ENCODE assay signal across 20 cellular contexts in the genomic region with DNA sequence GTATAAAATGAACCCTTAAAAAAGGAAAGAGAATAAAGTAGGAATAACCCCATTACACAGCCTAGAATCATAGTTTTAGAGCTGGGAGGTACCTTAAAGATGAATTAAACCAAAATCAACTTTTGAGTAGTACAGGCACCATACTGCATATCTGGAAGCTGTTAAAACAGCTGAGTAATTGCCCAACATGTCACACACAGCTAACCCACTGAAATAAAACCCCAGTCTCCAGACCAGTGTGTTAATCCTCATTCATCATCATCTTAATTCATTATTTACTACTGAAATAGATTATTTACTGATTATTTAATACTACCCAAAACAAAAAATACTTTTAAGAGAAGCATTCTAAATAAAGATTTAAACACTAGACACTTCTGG.
"Had no signal": no experiment of that assay in that cellular context is flagged by ENCODE, and none has a peak within 500 bp of the region (broad histone marks: within the 10 kb centered on the region; RNA-seq: fewer than 3 reads in every experiment).

No MANE protein-coding gene starts in this region.

- H3K4me1 ChIP-seq: heart left ventricle had no signal

- ATAC-seq: heart left ventricle; naive thymus-derived CD8-positive, alpha-beta T cell; T-cell had no signal

- H3K27ac Mint-ChIP-seq: dendritic cell treated with granulocyte-macrophage colony-stimulating factor and Interleukin-4, amounts not matched to agents 40 ng/mL and 50 ng/mL, for 4 days; type B pancreatic cell had no signal

- H3K4me3 ChIP-seq: heart left ventricle, SK-N-MC had no signal

- H3K27ac ChIP-seq: heart left ventricle had no signal

- FAIRE-seq: frontal cortex, islet of Langerhans had no signal

- H3K27me3 Mint-ChIP-seq: activated naive CD8-positive, alpha-beta T cell treated with anti-CD3 and anti-CD28 coated beads for 36 hours; dendritic cell treated with granulocyte-macrophage colony-stimulating factor and Interleukin-4, amounts not matched to agents 40 ng/mL and 50 ng/mL, for 4 days; naive thymus-derived CD8-positive, alpha-beta T cell; T-cell; type B pancreatic cell had no signal

- DNase-seq: activated CD8-positive, alpha-beta memory T cell treated with anti-CD3 and anti-CD28 coated beads, Interleukin-2, amount 50 U/mL, for 48 hours; activated naive CD8-positive, alpha-beta T cell treated with anti-CD3 and anti-CD28 coated beads for 36 hours; aorta; cerebellar nuclear complex; effector memory CD4-positive, alpha-beta T cell; heart left ventricle; naive thymus-derived CD8-positive, alpha-beta T cell; nucleus accumbens; posterior cingulate gyrus; stimulated activated CD4-positive, alpha-beta T cell treated with anti-CD3 and anti-CD28 coated beads, Interleukin-15, amount 100 ng/mL, for 24 hours; stimulated activated CD4-positive, alpha-beta T cell treated with anti-CD3 and anti-CD28 coated beads, Interleukin-4, amount 100 ng/mL, for 1 hour; stimulated activated naive CD4-positive, alpha-beta T cell treated with Interleukin-2 at 50 U/mL for 16 hours; T-cell; T-helper 9 cell had no signal

- H3K9me3 ChIP-seq: heart left ventricle had no signal

- H3K9me3 Mint-ChIP-seq: activated naive CD8-positive, alpha-beta T cell treated with anti-CD3 and anti-CD28 coated beads for 36 hours; activated T-helper 2 cell treated with anti-CD3 and anti-CD28 coated beads, Interferon-gamma antibody, Interleukin-2, Interleukin-4, amounts not matched to agents 10 μg/mL and 5 μg/mL and 100 μg/mL, durations not matched to agents 14 hours and 24 hours and 36 hours; dendritic cell treated with granulocyte-macrophage colony-stimulating factor and Interleukin-4, amounts not matched to agents 40 ng/mL and 50 ng/mL, for 4 days; naive thymus-derived CD8-positive, alpha-beta T cell; T-cell; type B pancreatic cell had no signal

- H3K4me3 Mint-ChIP-seq: activated naive CD8-positive, alpha-beta T cell treated with anti-CD3 and anti-CD28 coated beads for 36 hours; dendritic cell treated with granulocyte-macrophage colony-stimulating factor and Interleukin-4, amounts not matched to agents 40 ng/mL and 50 ng/mL, for 4 days; naive thymus-derived CD8-positive, alpha-beta T cell; T-cell; type B pancreatic cell had no signal

- H3K27me3 ChIP-seq: heart left ventricle had no signal
